In genomic region chr10:60778978-60779668, GRCh38 we compare ENCODE assay signal across 8 cellular contexts. TPM values are rescaled to one million over a fixed set of nuclear protein-coding genes. Genes with fewer than 3 reads are reported as not detected.
DNase-seq lines count a peak whose midpoint lies in the region; ATAC-seq, FAIRE-seq and TF ChIP-seq lines count a peak whose summit lies in the region.

No MANE protein-coding gene starts in this region.

- no peak for DNase-seq in activated CD4-positive, alpha-beta T cell treated with anti-CD3 and anti-CD28 coated beads, Interleukin-2, amount 10 ng/mL, durations not matched to agents 7 days and 5 days
- DNase-seq in activated CD4-positive, alpha-beta T cell treated with anti-CD3 and anti-CD28 coated beads, Interleukin-2, amount 50 U/mL, for 1 hour, result no peak
- peak in 1 of 2 experiments; percentile 31 for DNase-seq in SJCRH30
- peak; percentile 24 for DNase-seq in foreskin melanocyte
- peak; percentile 18 for DNase-seq in small intestine
- DNase-seq in GDM1 (lab: John Stamatoyannopoulos, UW), result no peak
- no peak for DNase-seq in H54 (ENCODE audit: insufficient read length, low spot score)

- H3K4me3 Mint-ChIP-seq in activated CD4-positive, alpha-beta T cell treated with anti-CD3 and anti-CD28 coated beads, Interleukin-2, amount 10 ng/mL, durations not matched to agents 7 days and 5 days, result peak overlapping the region; percentile 100

- H3K4me1 Mint-ChIP-seq in activated CD4-positive, alpha-beta T cell treated with anti-CD3 and anti-CD28 coated beads, Interleukin-2, amount 10 ng/mL, durations not matched to agents 7 days and 5 days, result peaks cover 46% of the 10 kb centered on the region

- H3K4me1 ChIP-seq in SJCRH30 (0 out of 2 replicates have a peak, but pooled peaks cover 7% of the 10 kb centered on the region), small intestine (ENCODE audit: control insufficient read depth in 2 of 2, insufficient read depth in 1 of 2, low read depth in 1 of 2, low read length in 1 of 2) (peaks cover 2 to 4% of the 10 kb centered on the region in 2 donors)

- TF ChIP-seq POLR2A in H54 (IDR thresholded peaks at IDR 0.05; ENCODE audit: low read depth, low read length), result no peak

- H3K4me3 ChIP-seq in SJCRH30, result peak overlapping the region; percentile 76
- peak overlapping the region; percentile 59 to 69 for H3K4me3 ChIP-seq in small intestine (ENCODE audit: low read depth in 1 of 2, low read length in 2 of 2)

- H3K27ac ChIP-seq in SJCRH30, result peak overlapping the region; percentile 95
- H3K27ac ChIP-seq in small intestine (ENCODE audit: low read depth in 1 of 2, low read length in 1 of 2), result no peak overlapping the region

- POLR2A ChIA-PET in activated CD4-positive, alpha-beta T cell treated with anti-CD3 and anti-CD28 coated beads, Interleukin-2, amount 10 ng/mL, durations not matched to agents 7 days and 5 days (lab: Charles Lee), result no interaction called here

- peaks cover 46% of the 10 kb centered on the region for H3K36me3 ChIP-seq in SJCRH30
- no peaks in the 10 kb centered on the region for H3K36me3 ChIP-seq in small intestine (ENCODE audit: control insufficient read depth in 2 of 2, insufficient read depth in 2 of 2, low read length in 2 of 2)

- ATAC-seq in HG02840 (IDR thresholded peaks at IDR 0.05; ENCODE audit: low FRiP score, unreplicated experiment), result peak; percentile 16

- no peaks in the 10 kb centered on the region for H3K27me3 Mint-ChIP-seq in activated CD4-positive, alpha-beta T cell treated with anti-CD3 and anti-CD28 coated beads, Interleukin-2, amount 10 ng/mL, durations not matched to agents 7 days and 5 days

- WGBS in small intestine, 3 donors, result 0 to 1% (median 0%) methylated on average over 13 to 14 of the region's 14 CpGs

- no peaks in the 10 kb centered on the region for H3K9me3 Mint-ChIP-seq in activated CD4-positive, alpha-beta T cell treated with anti-CD3 and anti-CD28 coated beads, Interleukin-2, amount 10 ng/mL, durations not matched to agents 7 days and 5 days

- CTCF ChIA-PET in activated CD4-positive, alpha-beta T cell treated with anti-CD3 and anti-CD28 coated beads, Interleukin-2, amount 10 ng/mL, durations not matched to agents 7 days and 5 days (lab: Charles Lee), result no interaction called here

- H3K36me3 Mint-ChIP-seq in activated CD4-positive, alpha-beta T cell treated with anti-CD3 and anti-CD28 coated beads, Interleukin-2, amount 10 ng/mL, durations not matched to agents 7 days and 5 days (ENCODE audit: low read depth), result peaks cover 42% of the 10 kb centered on the region

- no peaks in the 10 kb centered on the region for H3K9me3 ChIP-seq in SJCRH30 (replicated peaks)
- H3K9me3 ChIP-seq in small intestine (ENCODE audit: control insufficient read depth, low read depth), result no peaks in the 10 kb centered on the region

- H3K27me3 ChIP-seq in SJCRH30, result no peaks in the 10 kb centered on the region
- no peaks in the 10 kb centered on the region for H3K27me3 ChIP-seq in small intestine (ENCODE audit: control insufficient read depth in 2 of 2, insufficient read depth in 2 of 2, low read length in 2 of 2)

- H3K27ac Mint-ChIP-seq in activated CD4-positive, alpha-beta T cell treated with anti-CD3 and anti-CD28 coated beads, Interleukin-2, amount 10 ng/mL, durations not matched to agents 7 days and 5 days, result peak overlapping the region; percentile 100

- FAIRE-seq in small intestine (lab: Jason Lieb, UNC), result no peak
- no peak for FAIRE-seq in H54 (lab: Jason Lieb, UNC)

RNA-seq across cellular contexts. Expression of gene CDK1, which starts 0.8 kb away (rescaled TPM):
- total RNA-seq in activated CD4-positive, alpha-beta T cell treated with anti-CD3 and anti-CD28 coated beads, Interleukin-2, amount 10 ng/mL, durations not matched to agents 7 days and 5 days, result 100 to 1,000 TPM; 127 to 132 TPM
- 178 and 209 TPM in 2 replicates for total RNA-seq in SJCRH30 (2014; rRNA removed; shearing (Covaris generic))
- polyA plus RNA-seq in small intestine, result 10 to 100 TPM in 1 of 3 donors, 1 to 10 TPM in 2; 2.7 to 31.3 (median 6.3) TPM

Comparison
In these comparisons a context has a peak if more than half of its experiments do, and no peak if none do; other contexts are left out.
1. DNase-seq: peak in foreskin melanocyte (single experiment) and small intestine (single experiment); none in activated CD4-positive, alpha-beta T cell treated with anti-CD3 and anti-CD28 coated beads, Interleukin-2, amount 10 ng/mL, durations not matched to agents 7 days and 5 days (single experiment), activated CD4-positive, alpha-beta T cell treated with anti-CD3 and anti-CD28 coated beads, Interleukin-2, amount 50 U/mL, for 1 hour (single experiment), GDM1 (single experiment) and H54 (single experiment).